ENCODE assay signal across 16 cellular contexts in genomic region chr20:46808565-46808964, GRCh38.
"Had no signal": no experiment of that assay in that cellular context is flagged by ENCODE, and none has a peak within 500 bp of the region (broad histone marks: within the 10 kb centered on the region; RNA-seq: fewer than 3 reads in every experiment).

No MANE protein-coding gene starts in this region.

- H3K4me3 ChIP-seq: ascending aorta, esophagus muscularis mucosa, lung, skin epidermis, thyroid gland, uterus had no signal

- H3K9me3 ChIP-seq: ascending aorta, esophagus muscularis mucosa, thyroid gland, uterus had no signal

- H3K4me1 ChIP-seq: parathyroid adenoma had no signal

- ATAC-seq: activated CD4-positive, alpha-beta T cell treated with anti-CD3 and anti-CD28 coated beads for 36 hours had no signal

- FAIRE-seq: bronchial epithelial cell had no signal

- H3K27ac ChIP-seq: ascending aorta, esophagus muscularis mucosa, parathyroid adenoma, skin epidermis, thyroid gland, uterus, WERI-Rb-1 had no signal

- DNase-seq: activated CD4-positive, alpha-beta memory T cell treated with anti-CD3 and anti-CD28 coated beads, Interleukin-2, amount 10 ng/mL, durations not matched to agents 7 days and 5 days; activated CD4-positive, alpha-beta T cell treated with anti-CD3 and anti-CD28 coated beads for 36 hours; activated T-cell treated with anti-CD3 and anti-CD28 coated beads, Interleukin-2, amount 50 U/mL, for 48 hours; glutamatergic neuron; midbrain; naive B cell; retina; thyroid gland; uterus; WERI-Rb-1 had no signal
